Comparison of ENCODE assay signal across 24 cellular contexts in the genomic region with DNA sequence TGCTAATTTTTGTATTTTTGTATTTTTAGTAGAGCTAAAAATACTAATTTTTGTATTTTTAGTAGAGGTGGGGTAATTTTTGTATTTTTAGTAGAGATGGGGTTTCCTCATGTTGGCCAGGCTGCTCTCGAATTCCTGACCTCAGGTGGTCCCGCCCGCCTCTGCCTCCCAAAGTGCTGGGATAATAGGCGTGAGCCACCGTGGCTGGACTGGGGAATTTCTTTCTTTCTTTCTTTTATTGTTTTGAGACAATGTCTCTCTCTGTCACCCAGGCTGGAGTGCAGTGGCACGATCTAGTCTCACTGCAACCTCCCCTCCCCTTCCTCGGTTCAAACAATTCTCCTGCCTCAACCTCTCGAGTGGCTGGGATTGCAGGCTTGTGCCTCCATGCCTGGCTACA.
DNase-seq lines count a peak whose midpoint lies in the region; ATAC-seq and TF ChIP-seq lines count a peak whose summit lies in the region.
"Had no signal": no experiment of that assay in that cellular context is flagged by ENCODE, and none has a peak within 500 bp of the region (broad histone marks: within the 10 kb centered on the region; RNA-seq: fewer than 3 reads in every experiment).

No MANE protein-coding gene starts in this region.

- H3K4me1 Mint-ChIP-seq in progenitor cell of endocrine pancreas (ENCODE audit: low read depth): peaks cover 17% of the 10 kb centered on the region

- no peak for ATAC-seq in left lobe of liver
- no peak for ATAC-seq in GM18505 (IDR thresholded peaks at IDR 0.05; ENCODE audit: unreplicated experiment)

- no peaks in the 10 kb centered on the region for H3K36me3 ChIP-seq in HUES64 (ENCODE audit: insufficient read depth, low read length)
- H3K36me3 ChIP-seq: Peyer's patch, SJCRH30 had no signal

- no peak for TF ChIP-seq CTCF in progenitor cell of endocrine pancreas (IDR thresholded peaks at IDR 0.05; ENCODE audit: unreplicated experiment)

- H3K27me3 ChIP-seq in HUES64 (ENCODE audit: insufficient read depth, low read length): no peaks in the 10 kb centered on the region
- H3K27me3 ChIP-seq: Peyer's patch, SJCRH30 had no signal

- no peaks in the 10 kb centered on the region for H3K9me3 Mint-ChIP-seq in progenitor cell of endocrine pancreas (ENCODE audit: low read depth)
- H3K9me3 Mint-ChIP-seq: CD8-positive, alpha-beta memory T cell had no signal

- peaks cover 6% of the 10 kb centered on the region for H3K36me3 Mint-ChIP-seq in progenitor cell of endocrine pancreas (ENCODE audit: insufficient read depth)

- peak overlapping the region; percentile 22; the same call in 1 of the 2 replicates for H3K9ac ChIP-seq in HUES64 (ENCODE audit: low read depth, low read length)

- peak overlapping the region; percentile 51 for H3K27ac Mint-ChIP-seq in progenitor cell of endocrine pancreas

- no peak for TF ChIP-seq POLR2A in GM18505 (IDR thresholded peaks at IDR 0.05; ENCODE audit: borderline replicate concordance, extremely low read depth, insufficient read depth, insufficient read length)

- H3K4me3 ChIP-seq in HUES64 (ENCODE audit: low read length): no peak overlapping the region
- H3K4me3 ChIP-seq: Peyer's patch, SJCRH30 had no signal

- no peak overlapping the region for H3K4me3 Mint-ChIP-seq in progenitor cell of endocrine pancreas (ENCODE audit: low read depth)
- H3K4me3 Mint-ChIP-seq: CD8-positive, alpha-beta memory T cell had no signal

- H3K9me3 ChIP-seq in HUES64 (ENCODE audit: insufficient read depth, low read depth, low read length): no peaks in the 10 kb centered on the region
- H3K9me3 ChIP-seq: Peyer's patch, SJCRH30 had no signal

- peak; percentile 58 for DNase-seq in ELF-1 (ENCODE audit: low read depth, low spot score)
- peak; percentile 22 for DNase-seq in left lobe of liver (ENCODE audit: low spot score)
- DNase-seq in progenitor cell of endocrine pancreas (ENCODE audit: low spot score, unreplicated experiment): no peak
- no peak for DNase-seq in NCI-H2081 (lab: John Stamatoyannopoulos, UW)
- no peak for DNase-seq in OCI-M2 (lab: John Stamatoyannopoulos, UW; ENCODE audit: unreplicated experiment)
- DNase-seq: AML-193; C1 segment of cervical spinal cord; Calu3; CD8-positive, alpha-beta memory T cell; DMS153; GDM1; HCEC 1CT; Karpas-422; MV-4-11; NCI-H1105 treated with DMSO at 0.1 percent for 48 hours; NCI-H2029 treated with DMSO at 0.1 percent for 48 hours; NCI-H2171; NCI-H345; NCI-H524 treated with DMSO at 0.1 percent for 48 hours; NCI-H82; SJCRH30 had no signal

- 51% methylated on average over 8 of the region's 8 CpGs for WGBS in HUES64

- H3K27ac ChIP-seq in HUES64 (ENCODE audit: low read depth, low read length): peak overlapping the region; percentile 17; the same call in 1 of the 2 replicates
- H3K27ac ChIP-seq: Peyer's patch, SJCRH30 had no signal

- H3K27me3 Mint-ChIP-seq in progenitor cell of endocrine pancreas: no peaks in the 10 kb centered on the region

- H3K4me1 ChIP-seq in HUES64 (ENCODE audit: insufficient read depth, low read length): peaks cover 42% of the 10 kb centered on the region
- H3K4me1 ChIP-seq: Peyer's patch, SJCRH30 had no signal

Comparison
In these comparisons a context has a peak if more than half of its experiments do, and no peak if none do; other contexts are left out.
1. DNase-seq: peak in ELF-1 (single experiment) and left lobe of liver (single experiment); none in progenitor cell of endocrine pancreas (single experiment), NCI-H2081 (0 of 2) and OCI-M2 (single experiment).